In genomic region chr11:76919887-76920746, GRCh38 we compare ENCODE assay signal across 8 cellular contexts. TPM values are rescaled to one million over a fixed set of nuclear protein-coding genes. Genes with fewer than 3 reads are reported as not detected.
DNase-seq lines count a peak whose midpoint lies in the region; ATAC-seq, FAIRE-seq and TF ChIP-seq lines count a peak whose summit lies in the region.

No MANE protein-coding gene starts in this region.

- peak; percentile 86 for DNase-seq in AG20443 (ENCODE audit: low spot score)
- DNase-seq in LNCaP clone FGC (ENCODE audit: low read depth) = peak; percentile 84
- peak; percentile 68 for DNase-seq in RCC 7860 (ENCODE audit: low spot score)
- DNase-seq in activated T-cell treated with anti-CD3 and anti-CD28 coated beads, Interleukin-2, amount 50 U/mL, for 48 hours = peak; percentile 52 to 66
- DNase-seq in fibroblast of gingiva (ENCODE audit: low read depth) = peak; percentile 89
- DNase-seq in natural killer cell = peak; percentile 36

- peak; percentile 59 for ATAC-seq in GM19351 (IDR thresholded peaks at IDR 0.05; ENCODE audit: unreplicated experiment)
- peak; percentile 75 to 84 (median 78) for ATAC-seq in natural killer cell

- TF ChIP-seq CTCF in LNCaP clone FGC (IDR thresholded peaks at IDR 0.05; ENCODE audit: control insufficient read depth, extremely low read depth, insufficient read depth) (peak; percentile 82), natural killer cell (IDR thresholded peaks at IDR 0.05) (peak; percentile 89)

- no peaks in the 10 kb centered on the region for H3K36me3 Mint-ChIP-seq in natural killer cell
- H3K36me3 Mint-ChIP-seq in stimulated activated naive CD8-positive, alpha-beta T cell treated with anti-CD3 and anti-CD28 coated beads, Interleukin-15, Interleukin-2, amounts not matched to agents 100 ng/mL and 50 ng/mL, for 24 hours (ENCODE audit: low read depth) = no peaks in the 10 kb centered on the region

- H3K4me1 Mint-ChIP-seq in natural killer cell = peaks cover 11 to 12% of the 10 kb centered on the region in 2 donors
- peaks cover 4% of the 10 kb centered on the region for H3K4me1 Mint-ChIP-seq in stimulated activated naive CD8-positive, alpha-beta T cell treated with anti-CD3 and anti-CD28 coated beads, Interleukin-15, Interleukin-2, amounts not matched to agents 100 ng/mL and 50 ng/mL, for 24 hours (ENCODE audit: low read depth)

- peak overlapping the region in 1 of 2 donors; percentile 35 for H3K27ac Mint-ChIP-seq in natural killer cell
- H3K27ac Mint-ChIP-seq in stimulated activated naive CD8-positive, alpha-beta T cell treated with anti-CD3 and anti-CD28 coated beads, Interleukin-15, Interleukin-2, amounts not matched to agents 100 ng/mL and 50 ng/mL, for 24 hours = no peak overlapping the region

- peak; percentile 66 for FAIRE-seq in RCC 7860 (lab: Jason Lieb, UNC)

- no peaks in the 10 kb centered on the region for H3K9me3 Mint-ChIP-seq in natural killer cell
- H3K9me3 Mint-ChIP-seq in stimulated activated naive CD8-positive, alpha-beta T cell treated with anti-CD3 and anti-CD28 coated beads, Interleukin-15, Interleukin-2, amounts not matched to agents 100 ng/mL and 50 ng/mL, for 24 hours = no peaks in the 10 kb centered on the region

- H3K27me3 Mint-ChIP-seq in natural killer cell (ENCODE audit: low read depth in 2 of 2) = no peaks in the 10 kb centered on the region
- no peaks in the 10 kb centered on the region for H3K27me3 Mint-ChIP-seq in stimulated activated naive CD8-positive, alpha-beta T cell treated with anti-CD3 and anti-CD28 coated beads, Interleukin-15, Interleukin-2, amounts not matched to agents 100 ng/mL and 50 ng/mL, for 24 hours

- intact Hi-C loops in natural killer cell (cut with micrococcal nuclease) = loop anchor here (5.0 kb wide), 2 partner anchors 113 to 172 kb away; no protein-coding TSS in a partner anchor

- peak overlapping the region; percentile 75 for H3K4me3 Mint-ChIP-seq in natural killer cell
- peak overlapping the region; percentile 39 for H3K4me3 Mint-ChIP-seq in stimulated activated naive CD8-positive, alpha-beta T cell treated with anti-CD3 and anti-CD28 coated beads, Interleukin-15, Interleukin-2, amounts not matched to agents 100 ng/mL and 50 ng/mL, for 24 hours

- H3K4me3 ChIP-seq in LNCaP clone FGC (ENCODE audit: low read depth, low read length) = no peak overlapping the region

RNA-seq across cellular contexts. Expression of gene ACER3, which starts 59.4 kb away (rescaled TPM):
- total RNA-seq in natural killer cell = 10 to 100 TPM; 12.1 to 14.8 (median 13.6) TPM

Comparison
In these comparisons a context has a peak if more than half of its experiments do, and no peak if none do; other contexts are left out.
1. DNase-seq: peak in every context shown above with its lines; median percentile 89 in fibroblast of gingiva; 86 in AG20443; 84 in LNCaP clone FGC; 68 in RCC 7860; 59 in activated T-cell treated with anti-CD3 and anti-CD28 coated beads, Interleukin-2, amount 50 U/mL, for 48 hours; 36 in natural killer cell.